ENCODE assay signal across 9 cellular contexts in genomic region chr22:37777122-37777687, GRCh38. TPM values are rescaled to one million over a fixed set of nuclear protein-coding genes. Genes with fewer than 3 reads are reported as not detected.
DNase-seq lines count a peak whose midpoint lies in the region; ATAC-seq and TF ChIP-seq lines count a peak whose summit lies in the region.
"Had no signal": no experiment of that assay in that cellular context is flagged by ENCODE, and none has a peak within 500 bp of the region (broad histone marks: within the 10 kb centered on the region; RNA-seq: fewer than 3 reads in every experiment).

No MANE protein-coding gene starts in this region.

- H3K36me3 ChIP-seq in HEK293 (ENCODE audit: control insufficient read depth in 2 of 2, insufficient read depth in 1 of 2, low read length in 2 of 2) (peaks cover 0 to 28% of the 10 kb centered on the region in 2 experiments; a peak in 2 of 3 replicates), lower lobe of right lung (peaks cover 28% of the 10 kb centered on the region)

- peak overlapping the region; percentile 16 for H3K4me3 Mint-ChIP-seq in Calu3 (ENCODE audit: low read depth, unreplicated experiment)
- no peak overlapping the region for H3K4me3 Mint-ChIP-seq in activated T-helper 17 cell treated with anti-CD3 and anti-CD28 coated beads, Interleukin-2, amount 50 U/mL, for 72 hours
- H3K4me3 Mint-ChIP-seq: dendritic cell treated with granulocyte-macrophage colony-stimulating factor and Interleukin-4, amounts not matched to agents 40 ng/mL and 50 ng/mL, for 4 days had no signal

- H3K4me1 Mint-ChIP-seq in Calu3 (ENCODE audit: low read depth, unreplicated experiment): peaks cover 15% of the 10 kb centered on the region
- peaks cover 5% of the 10 kb centered on the region for H3K4me1 Mint-ChIP-seq in activated T-helper 17 cell treated with anti-CD3 and anti-CD28 coated beads, Interleukin-2, amount 50 U/mL, for 72 hours

- peak; percentile 60 for ATAC-seq in activated T-helper 17 cell treated with anti-CD3 and anti-CD28 coated beads, Interleukin-2, amount 50 U/mL, for 72 hours (replicated peaks)
- ATAC-seq in lower lobe of right lung: peak; percentile 67 to 70
- no peak for ATAC-seq in HG02884 (IDR thresholded peaks at IDR 0.05; ENCODE audit: unreplicated experiment)

- H3K9me3 ChIP-seq in HEK293 (ENCODE audit: control insufficient read depth, insufficient read depth, low read depth, low read length): no peaks in the 10 kb centered on the region
- H3K9me3 ChIP-seq in lower lobe of right lung: no peaks in the 10 kb centered on the region

- peak overlapping the region; percentile 89 for H3K27ac Mint-ChIP-seq in Calu3 (ENCODE audit: unreplicated experiment)
- no peak overlapping the region for H3K27ac Mint-ChIP-seq in activated T-helper 17 cell treated with anti-CD3 and anti-CD28 coated beads, Interleukin-2, amount 50 U/mL, for 72 hours
- H3K27ac Mint-ChIP-seq: dendritic cell treated with granulocyte-macrophage colony-stimulating factor and Interleukin-4, amounts not matched to agents 40 ng/mL and 50 ng/mL, for 4 days had no signal

- TF ChIP-seq CTCF in Calu3 (IDR thresholded peaks at IDR 0.05; ENCODE audit: unreplicated experiment) (no peak), HEK293 (tag by site-specific recombination; IDR thresholded peaks at IDR 0.05) (no peak), lower lobe of right lung (IDR thresholded peaks at IDR 0.05) (no peak)

- peaks cover 72% of the 10 kb centered on the region for H3K36me3 Mint-ChIP-seq in Calu3 (ENCODE audit: insufficient read depth, unreplicated experiment)
- peaks cover 10% of the 10 kb centered on the region for H3K36me3 Mint-ChIP-seq in activated T-helper 17 cell treated with anti-CD3 and anti-CD28 coated beads, Interleukin-2, amount 50 U/mL, for 72 hours (ENCODE audit: low read depth)

- CTCF ChIA-PET in Calu3 (lab: Charles Lee): interaction anchor here (0.7 to 1.7 kb wide), 2 partner anchors 9 to 23 kb away, joined by 4 read pairs; no protein-coding TSS in a partner anchor
- CTCF ChIA-PET in HEK293 (lab: Yijun Ruan, JAX): interaction anchor here (0.7 kb wide), 1 partner anchor 170 kb away, joined by 3 read pairs; no protein-coding TSS in a partner anchor

- DNase-seq in Calu3 (peak; percentile 85), lower lobe of right lung (peak; percentile 60), NCI-H187 (lab: John Stamatoyannopoulos, UW) (no peak), mesenteric fat pad (ENCODE audit: low spot score) (no peak), NOMO-1 treated with dmso at 0.1 percent for 144 hours (lab: John Stamatoyannopoulos, UW; ENCODE audit: unreplicated experiment) (no peak)

- POLR2A ChIA-PET in HEK293 (lab: Yijun Ruan, JAX): interaction anchor here (0.6 to 1.7 kb wide), 5 partner anchors 9 to 202 kb away, joined by 3 to 5 read pairs (median 3); no protein-coding TSS in a partner anchor

- no peaks in the 10 kb centered on the region for H3K27me3 Mint-ChIP-seq in Calu3 (ENCODE audit: unreplicated experiment)
- H3K27me3 Mint-ChIP-seq in activated T-helper 17 cell treated with anti-CD3 and anti-CD28 coated beads, Interleukin-2, amount 50 U/mL, for 72 hours: no peaks in the 10 kb centered on the region

- no TSS peak for BruUV-seq in Calu3 (replicated peaks; lab: Mats Ljungman, UMichigan)

- H3K4me3 ChIP-seq in HEK293 (ENCODE audit: low read depth, low read length) (no peak overlapping the region), lower lobe of right lung (no peak overlapping the region)

- H3K4me1 ChIP-seq in HEK293 (ENCODE audit: control insufficient read depth, insufficient read depth, low read length): peaks cover 5% of the 10 kb centered on the region
- H3K4me1 ChIP-seq in lower lobe of right lung: peaks cover 10% of the 10 kb centered on the region

- no peaks in the 10 kb centered on the region for H3K27me3 ChIP-seq in lower lobe of right lung (ENCODE audit: low read depth)

- intact Hi-C loops in Calu3 (cut with micrococcal nuclease; ENCODE audit: unreplicated experiment): no loop called here
- intact Hi-C loops in lower lobe of right lung (cut with DNase I): no loop called here

- no peaks in the 10 kb centered on the region for H3K9me3 Mint-ChIP-seq in Calu3 (ENCODE audit: low read depth, unreplicated experiment)
- no peaks in the 10 kb centered on the region for H3K9me3 Mint-ChIP-seq in activated T-helper 17 cell treated with anti-CD3 and anti-CD28 coated beads, Interleukin-2, amount 50 U/mL, for 72 hours
- H3K9me3 Mint-ChIP-seq: dendritic cell treated with granulocyte-macrophage colony-stimulating factor and Interleukin-4, amounts not matched to agents 40 ng/mL and 50 ng/mL, for 4 days had no signal

- H3K27ac ChIP-seq in HEK293 (ENCODE audit: extremely low read depth, low read depth, low read length): no peak overlapping the region
- H3K27ac ChIP-seq in lower lobe of right lung: no peak overlapping the region

TF ChIP-seq in HEK293, 187 proteins besides CTCF, POLR2A, EP300 and RAD21:
- peak; percentile 39; the same call in 1 of the 2 replicates for TF ChIP-seq ZEB2 (tag by site-specific recombination; IDR thresholded peaks at IDR 0.05)
- TF ChIP-seq ZNF335 (tag by site-specific recombination; conservative IDR thresholded peaks at IDR 0.05): peak; percentile 38
- peak; percentile 27 for TF ChIP-seq SETDB1 (IDR thresholded peaks at IDR 0.05; ENCODE audit: insufficient read length, low read length)
- no peak for TF ChIP-seq ZNF19 (tag by site-specific recombination; IDR thresholded peaks at IDR 0.05; ENCODE audit: low read depth)
- 0 out of 2 replicates have a peak, but pooled peaks have one; percentile 19 for TF ChIP-seq KLF9 (tag by site-specific recombination; IDR thresholded peaks at IDR 0.05; ENCODE audit: low read depth)
- TF ChIP-seq PRDM10 (tag by site-specific recombination; IDR thresholded peaks at IDR 0.05): peak; percentile 18; the same call in 1 of the 2 replicates
- TF ChIP-seq ZNF555 (tag by site-specific recombination; conservative IDR thresholded peaks at IDR 0.05): no peak
- TF ChIP-seq IKZF3 (tag by site-specific recombination; IDR thresholded peaks at IDR 0.05): peak; percentile 45; the same call in 1 of the 2 replicates
- no peak for TF ChIP-seq ZNF529 (tag by site-specific recombination; IDR thresholded peaks at IDR 0.05; ENCODE audit: insufficient replicate concordance)
- TF ChIP-seq GLI4 (tag by site-specific recombination; IDR thresholded peaks at IDR 0.05): no peak
- no peak; the same call in 1 of the 2 replicates for TF ChIP-seq ZBTB44 (tag by site-specific recombination; IDR thresholded peaks at IDR 0.05)
- TF ChIP-seq ZNF664 (tag by site-specific recombination; IDR thresholded peaks at IDR 0.05): peak; percentile 69; the same call in 1 of the 2 replicates

RNA-seq across cellular contexts. Expression of gene GCAT, which starts 30.5 kb away (rescaled TPM):
- total RNA-seq in Calu3 (2022) (22.7 and 29.9 TPM in 2 replicates), lower lobe of right lung (7.1 TPM), mesenteric fat pad (4.3 TPM)
- 1 to 10 TPM; 4.2 to 5.1 TPM for total RNA-seq in activated T-helper 17 cell treated with anti-CD3 and anti-CD28 coated beads, Interleukin-2, amount 50 U/mL, for 72 hours

RNA-seq across cellular contexts. Expression of gene GALR3, which starts 46.0 kb away (rescaled TPM):
- 0.31 TPM in 1 of 2 replicates, not detected in the other for total RNA-seq in Calu3 (2022)
- not detected for total RNA-seq in activated T-helper 17 cell treated with anti-CD3 and anti-CD28 coated beads, Interleukin-2, amount 50 U/mL, for 72 hours
- total RNA-seq in lower lobe of right lung: not detected
- not detected for total RNA-seq in mesenteric fat pad

Comparison
In these comparisons a context has a peak if more than half of its experiments do, and no peak if none do; other contexts are left out.
1. DNase-seq: peak in Calu3 (single experiment) and lower lobe of right lung (single experiment); none in NCI-H187 (0 of 2), mesenteric fat pad (single experiment) and NOMO-1 treated with dmso at 0.1 percent for 144 hours (single experiment).